ENCODE assay signal across 1 cellular context in genomic region chr15:43346305-43346704, GRCh38.
TF ChIP-seq lines count a peak whose summit lies in the region.

No MANE protein-coding gene starts in this region.

TF ChIP-seq in GM12878, 131 proteins besides CTCF, POLR2A, EP300 and RAD21:
- TF ChIP-seq ETV6 (conservative IDR thresholded peaks at IDR 0.05 in 1 of 2, IDR thresholded peaks at IDR 0.05 in 1 of 2; ENCODE audit: borderline replicate concordance in 1 of 2, low read depth in 1 of 2) (no peak), ZNF207 (IDR thresholded peaks at IDR 0.05; ENCODE audit: borderline replicate concordance) (no peak), ATF3 (IDR thresholded peaks at IDR 0.05; ENCODE audit: borderline replicate concordance, extremely low read depth, low read depth, low read length) (no peak), NFIC (IDR thresholded peaks at IDR 0.05; ENCODE audit: low read depth, low read length) (no peak), MXI1 (IDR thresholded peaks at IDR 0.05; ENCODE audit: low read depth, low read length) (no peak), EED (IDR thresholded peaks at IDR 0.05; ENCODE audit: low read depth) (no peak), BMI1 (IDR thresholded peaks at IDR 0.05; ENCODE audit: borderline replicate concordance) (no peak), POLR2AphosphoS2 (IDR thresholded peaks at IDR 0.05; ENCODE audit: low read depth, low read length) (no peak)
TF ChIP-seq in GM12878: peak in this region for 0.
